17 cellular contexts compared by ENCODE assay signal in genomic region chr7:128178611-128179010, GRCh38.
"Had no signal": no experiment of that assay in that cellular context is flagged by ENCODE, and none has a peak within 500 bp of the region (broad histone marks: within the 10 kb centered on the region; RNA-seq: fewer than 3 reads in every experiment).

No MANE protein-coding gene starts in this region.

- H3K9me3 ChIP-seq: ascending aorta, heart left ventricle, psoas muscle, spleen, transverse colon had no signal

- H3K36me3 ChIP-seq: ascending aorta, heart left ventricle, spleen, transverse colon had no signal

- DNase-seq: activated CD4-positive, alpha-beta T cell treated with anti-CD3 and anti-CD28 coated beads, Interleukin-2, amount 50 U/mL, for 48 hours; activated CD4-positive, CD25-positive, alpha-beta regulatory T cell treated with anti-CD3 and anti-CD28 coated beads, Interleukin-2, amount 50 U/mL, for 72 hours; activated CD8-positive, alpha-beta memory T cell treated with anti-CD3 and anti-CD28 coated beads, Interleukin-2, amount 10 ng/mL, durations not matched to agents 7 days and 5 days; activated naive CD8-positive, alpha-beta T cell treated with anti-CD3 and anti-CD28 coated beads, Interleukin-2, amount 10 ng/mL, durations not matched to agents 7 days and 5 days; activated T-cell treated with anti-CD3 and anti-CD28 coated beads, Interleukin-2, amount 50 U/mL, for 24 hours; foreskin melanocyte; heart left ventricle; nephron progenitor cell; psoas muscle; spleen; stimulated activated CD4-positive, alpha-beta T cell treated with anti-CD3 and anti-CD28 coated beads, Interleukin-1b, Interleukin-23, amount 100 ng/mL, for 48 hours; stimulated activated naive CD4-positive, alpha-beta T cell; substantia nigra; transverse colon had no signal

- H3K27ac Mint-ChIP-seq: activated CD8-positive, alpha-beta memory T cell treated with anti-CD3 and anti-CD28 coated beads, Interleukin-2, amount 10 ng/mL, durations not matched to agents 7 days and 5 days; activated naive CD8-positive, alpha-beta T cell treated with anti-CD3 and anti-CD28 coated beads, Interleukin-2, amount 10 ng/mL, durations not matched to agents 7 days and 5 days; activated T-cell treated with anti-CD3 and anti-CD28 coated beads, Interleukin-2, amount 50 U/mL, for 24 hours; nephron progenitor cell had no signal

- H3K27me3 ChIP-seq: ascending aorta had no signal

- H3K9me3 Mint-ChIP-seq: activated naive CD8-positive, alpha-beta T cell treated with anti-CD3 and anti-CD28 coated beads, Interleukin-2, amount 10 ng/mL, durations not matched to agents 7 days and 5 days; activated T-cell treated with anti-CD3 and anti-CD28 coated beads, Interleukin-2, amount 50 U/mL, for 24 hours; nephron progenitor cell had no signal

- H3K4me1 ChIP-seq: ascending aorta, heart left ventricle, psoas muscle, transverse colon had no signal

- H3K27ac ChIP-seq: ascending aorta, heart left ventricle, psoas muscle, spleen, transverse colon had no signal

- H3K4me3 Mint-ChIP-seq: activated CD8-positive, alpha-beta memory T cell treated with anti-CD3 and anti-CD28 coated beads, Interleukin-2, amount 10 ng/mL, durations not matched to agents 7 days and 5 days; activated naive CD8-positive, alpha-beta T cell treated with anti-CD3 and anti-CD28 coated beads, Interleukin-2, amount 10 ng/mL, durations not matched to agents 7 days and 5 days; activated T-cell treated with anti-CD3 and anti-CD28 coated beads, Interleukin-2, amount 50 U/mL, for 24 hours; nephron progenitor cell had no signal

- ATAC-seq: activated CD8-positive, alpha-beta memory T cell treated with anti-CD3 and anti-CD28 coated beads, Interleukin-2, amount 10 ng/mL, durations not matched to agents 7 days and 5 days; heart left ventricle; left lobe of liver; psoas muscle; sciatic nerve had no signal

- H3K4me3 ChIP-seq: ascending aorta, heart left ventricle, psoas muscle, spleen, transverse colon had no signal

- H3K4me1 Mint-ChIP-seq: activated CD8-positive, alpha-beta memory T cell treated with anti-CD3 and anti-CD28 coated beads, Interleukin-2, amount 10 ng/mL, durations not matched to agents 7 days and 5 days; activated naive CD8-positive, alpha-beta T cell treated with anti-CD3 and anti-CD28 coated beads, Interleukin-2, amount 10 ng/mL, durations not matched to agents 7 days and 5 days; nephron progenitor cell had no signal
